18 cellular contexts compared by ENCODE assay signal in genomic region chr16:87198328-87198731, GRCh38.
"Had no signal": no experiment of that assay in that cellular context is flagged by ENCODE, and none has a peak within 500 bp of the region (broad histone marks: within the 10 kb centered on the region; RNA-seq: fewer than 3 reads in every experiment).

No MANE protein-coding gene starts in this region.

- H3K4me3 Mint-ChIP-seq: activated CD4-positive, alpha-beta memory T cell treated with anti-CD3 and anti-CD28 coated beads for 36 hours; activated naive CD8-positive, alpha-beta T cell; activated T-cell treated with anti-CD3 and anti-CD28 coated beads, Interleukin-2, amount 50 U/mL, for 4 hours; stimulated activated naive CD8-positive, alpha-beta T cell treated with anti-CD3 and anti-CD28 coated beads, Interleukin-15, amount 100 ng/mL, for 72 hours; T-helper 2 cell treated with Interferon-gamma antibody and Interleukin-4, amounts not matched to agents 5 μg/mL and 100 μg/mL, for 36 hours had no signal

- H3K79me2 ChIP-seq: parathyroid adenoma had no signal

- ATAC-seq: activated T-cell treated with anti-CD3 and anti-CD28 coated beads, Interleukin-2, amount 50 U/mL, for 4 hours; heart left ventricle; left ventricle myocardium superior; stimulated activated naive CD8-positive, alpha-beta T cell treated with anti-CD3 and anti-CD28 coated beads, Interleukin-15, amount 100 ng/mL, for 72 hours; upper lobe of right lung had no signal

- H3K4me2 ChIP-seq: neural progenitor cell had no signal

- H3K9me3 Mint-ChIP-seq: activated CD4-positive, alpha-beta memory T cell treated with anti-CD3 and anti-CD28 coated beads for 36 hours; activated T-cell treated with anti-CD3 and anti-CD28 coated beads, Interleukin-2, amount 50 U/mL, for 4 hours; neural progenitor cell; stimulated activated naive CD8-positive, alpha-beta T cell treated with anti-CD3 and anti-CD28 coated beads, Interleukin-15, amount 100 ng/mL, for 72 hours; T-helper 2 cell treated with Interferon-gamma antibody and Interleukin-4, amounts not matched to agents 5 μg/mL and 100 μg/mL, for 36 hours had no signal

- H3K36me3 Mint-ChIP-seq: activated CD4-positive, alpha-beta memory T cell treated with anti-CD3 and anti-CD28 coated beads for 36 hours; activated naive CD8-positive, alpha-beta T cell; neural progenitor cell had no signal

- DNase-seq: activated CD4-positive, alpha-beta memory T cell treated with anti-CD3 and anti-CD28 coated beads for 36 hours; activated CD4-positive, alpha-beta T cell treated with anti-CD3 and anti-CD28 coated beads for 1 hour; activated gamma-delta T cell; activated T-cell treated with anti-CD3 and anti-CD28 coated beads, Interleukin-2, amount 50 U/mL, for 4 hours; amygdala; heart left ventricle; left ventricle myocardium superior; retina; stimulated activated CD4-positive, alpha-beta T cell treated with anti-CD3 and anti-CD28 coated beads, Interleukin-4, amount 100 ng/mL, for 1 hour; stimulated activated CD8-positive, alpha-beta memory T cell treated with anti-CD3 and anti-CD28 coated beads, Interleukin-4, amount 100 ng/mL, for 48 hours; stimulated activated naive CD8-positive, alpha-beta T cell treated with anti-CD3 and anti-CD28 coated beads, Interleukin-15, amount 100 ng/mL, for 72 hours; testis; upper lobe of right lung had no signal

- H3K4me1 Mint-ChIP-seq: stimulated activated naive CD8-positive, alpha-beta T cell treated with anti-CD3 and anti-CD28 coated beads, Interleukin-15, amount 100 ng/mL, for 72 hours had no signal

- H3K36me3 ChIP-seq: brain microvascular endothelial cell, heart left ventricle, neural progenitor cell, upper lobe of right lung had no signal

- H3K27ac Mint-ChIP-seq: activated CD4-positive, alpha-beta memory T cell treated with anti-CD3 and anti-CD28 coated beads for 36 hours; activated naive CD8-positive, alpha-beta T cell; stimulated activated naive CD8-positive, alpha-beta T cell treated with anti-CD3 and anti-CD28 coated beads, Interleukin-15, amount 100 ng/mL, for 72 hours; T-helper 2 cell treated with Interferon-gamma antibody and Interleukin-4, amounts not matched to agents 5 μg/mL and 100 μg/mL, for 36 hours had no signal

- H3K9ac ChIP-seq: neural progenitor cell, parathyroid adenoma had no signal

- H3K27ac ChIP-seq: brain microvascular endothelial cell, heart left ventricle, neural progenitor cell, parathyroid adenoma, testis, upper lobe of right lung had no signal

- H3K4me3 ChIP-seq: heart left ventricle, neural progenitor cell, testis, upper lobe of right lung had no signal

- H3K27me3 ChIP-seq: brain microvascular endothelial cell, neural progenitor cell, testis, upper lobe of right lung had no signal

- H3K9me3 ChIP-seq: testis, upper lobe of right lung had no signal

- H2AFZ ChIP-seq: neural progenitor cell, parathyroid adenoma had no signal

- H3K4me1 ChIP-seq: neural progenitor cell, parathyroid adenoma had no signal
